In genomic region chr17:46181940-46182339, GRCh38 we compare ENCODE assay signal across 2 cellular contexts.
TF ChIP-seq lines count a peak whose summit lies in the region.

No MANE protein-coding gene starts in this region.

TF ChIP-seq in GM12891, 5 proteins besides CTCF, POLR2A, EP300 and RAD21:
- TF ChIP-seq SPI1 (IDR thresholded peaks at IDR 0.05; ENCODE audit: low read depth, low read length) = 0 out of 2 replicates have a peak, but pooled peaks have one; percentile 10
- TF ChIP-seq PAX5 (IDR thresholded peaks at IDR 0.05; ENCODE audit: insufficient read depth, low read length, severe bottlenecking) = no peak
- TF ChIP-seq POLR2AphosphoS5 (IDR thresholded peaks at IDR 0.05; ENCODE audit: low read depth, low read length) = peak; percentile 5; the same call in 1 of the 2 replicates
- TF ChIP-seq POU2F2 (IDR thresholded peaks at IDR 0.05; ENCODE audit: low read depth, low read length) = no peak
- no peak for TF ChIP-seq TAF1 (IDR thresholded peaks at IDR 0.05; ENCODE audit: low read depth, low read length)
TF ChIP-seq in GM12891: peak in this region for 2.

TF ChIP-seq in GM12878, 131 proteins besides CTCF, POLR2A, EP300 and RAD21:
- TF ChIP-seq BHLHE40 (IDR thresholded peaks at IDR 0.05; ENCODE audit: borderline replicate concordance in 1 of 2, low read depth in 2 of 2, low read length in 1 of 2) (no peak), CBFB (IDR thresholded peaks at IDR 0.05; ENCODE audit: low read depth) (no peak), CREM (IDR thresholded peaks at IDR 0.05; ENCODE audit: low read depth) (0 out of 2 replicates have a peak, but pooled peaks have one; percentile 25), JUNB (IDR thresholded peaks at IDR 0.05) (peak; percentile 71), SRF (IDR thresholded peaks at IDR 0.05; ENCODE audit: low read depth in 2 of 2, low read length in 2 of 2) (no peak), RFX5 (IDR thresholded peaks at IDR 0.05; ENCODE audit: low read depth, low read length) (no peak), MYB (IDR thresholded peaks at IDR 0.05; ENCODE audit: borderline replicate concordance, low read depth, low read length) (no peak), ASH2L (IDR thresholded peaks at IDR 0.05; ENCODE audit: borderline replicate concordance, low read depth) (no peak), CUX1 (IDR thresholded peaks at IDR 0.05; ENCODE audit: insufficient replicate concordance, low read depth, low read length) (no peak), ELK1 (IDR thresholded peaks at IDR 0.05; ENCODE audit: low read depth, low read length) (no peak), JUND (IDR thresholded peaks at IDR 0.05; ENCODE audit: low read depth, low read length) (no peak), NFIC (IDR thresholded peaks at IDR 0.05; ENCODE audit: low read depth, low read length) (peak; percentile 56; the same call in 1 of the 2 replicates), FOXM1 (IDR thresholded peaks at IDR 0.05; ENCODE audit: low read depth, low read length) (peak; percentile 27; the same call in 1 of the 2 replicates)
